8 cellular contexts compared by ENCODE assay signal in genomic region chr10:122504551-122504950, GRCh38. TPM values are rescaled to one million over a fixed set of nuclear protein-coding genes. Genes with fewer than 3 reads are reported as not detected.
DNase-seq lines count a peak whose midpoint lies in the region; ATAC-seq, FAIRE-seq and TF ChIP-seq lines count a peak whose summit lies in the region.

No MANE protein-coding gene starts in this region.

- H3K79me2 ChIP-seq in smooth muscle cell (ENCODE audit: low read depth): no peaks in the 10 kb centered on the region

- H3K36me3 ChIP-seq in pancreas: no peaks in the 10 kb centered on the region
- no peaks in the 10 kb centered on the region for H3K36me3 ChIP-seq in smooth muscle cell (ENCODE audit: low read depth)

- TF ChIP-seq CTCF in pancreas (IDR thresholded peaks at IDR 0.05) (no peak), smooth muscle cell (IDR thresholded peaks at IDR 0.05; ENCODE audit: borderline replicate concordance, insufficient read depth, poor library complexity, severe bottlenecking) (no peak)

- no peak overlapping the region for H3K4me3 ChIP-seq in pancreas
- H3K4me3 ChIP-seq in smooth muscle cell: no peak overlapping the region

- H3K9ac ChIP-seq in smooth muscle cell (ENCODE audit: low read depth): no peak overlapping the region

- H3K27me3 ChIP-seq in pancreas: no peaks in the 10 kb centered on the region
- H3K27me3 ChIP-seq in smooth muscle cell (ENCODE audit: low read depth): no peaks in the 10 kb centered on the region

- DNase-seq in DMS153 (lab: John Stamatoyannopoulos, UW): peak; percentile 83
- peak; percentile 28 for DNase-seq in NCI-H774 (lab: John Stamatoyannopoulos, UW)
- peak; percentile 89 for DNase-seq in fibroblast of peridontal ligament (ENCODE audit: extremely low read depth)
- peak; percentile 69 to 93 (median 84) for DNase-seq in pancreas
- no peak for DNase-seq in smooth muscle cell (lab: John Stamatoyannopoulos, UW; ENCODE audit: unreplicated experiment)
- no peak for DNase-seq in activated gamma-delta T cell (lab: John Stamatoyannopoulos, UW)
- DNase-seq in HuH-7 (ENCODE audit: low spot score): no peak

- FAIRE-seq in pancreas (lab: Jason Lieb, UNC): no peak

- WGBS in pancreas, 2 donors: 27 to 29% methylated on average over 7 of the region's 7 CpGs
- 52% methylated on average over 6 of the region's 7 CpGs for WGBS in smooth muscle cell (ENCODE audit: low lambda C conversion rate)

- no peaks in the 10 kb centered on the region for H3F3A ChIP-seq in smooth muscle cell (ENCODE audit: low read depth)

- H3K4me2 ChIP-seq in smooth muscle cell: no peak overlapping the region

- no peaks in the 10 kb centered on the region for H3K4me1 ChIP-seq in pancreas
- H3K4me1 ChIP-seq in smooth muscle cell (ENCODE audit: low read depth): no peaks in the 10 kb centered on the region

- intact Hi-C loops in pancreas (cut with DNase I): no loop called here

- H3K9me3 ChIP-seq in pancreas: no peaks in the 10 kb centered on the region
- no peaks in the 10 kb centered on the region for H3K9me3 ChIP-seq in smooth muscle cell (replicated peaks; ENCODE audit: low read depth)

- H2AFZ ChIP-seq in smooth muscle cell (ENCODE audit: low read depth): no peak overlapping the region

- peak; percentile 96 to 99 (median 98) for ATAC-seq in pancreas
- no peak for ATAC-seq in HG03280 (IDR thresholded peaks at IDR 0.05; ENCODE audit: unreplicated experiment)

- H3K27ac ChIP-seq in pancreas (no peak overlapping the region), smooth muscle cell (ENCODE audit: low read depth) (no peak overlapping the region)

- H4K20me1 ChIP-seq in smooth muscle cell (ENCODE audit: low read depth): no peaks in the 10 kb centered on the region

RNA-seq across cellular contexts. Expression of gene HTRA1, which starts 43.2 kb away (rescaled TPM):
- total RNA-seq in pancreas (10 to 100 TPM; 10.4 to 83.0 (median 21.7) TPM), smooth muscle cell (175 and 197 TPM in 2 replicates)
- polyA plus RNA-seq in pancreas (10 to 100 TPM; 19.2 to 20.0 TPM), smooth muscle cell (170 and 257 TPM in 2 replicates)

RNA-seq across cellular contexts. Expression of gene ARMS2, which starts 50.1 kb away (rescaled TPM):
- total RNA-seq in pancreas (not detected), smooth muscle cell (not detected in 2 replicates)
- polyA plus RNA-seq in pancreas (not detected), smooth muscle cell (not detected in 2 replicates)

RNA-seq across cellular contexts. Expression of gene DMBT1, which starts 56.0 kb away (rescaled TPM):
- 10 to 100 TPM in 2 of 6 donors, 1 to 10 TPM in 3, under 1 TPM in 1; 0.43 to 24.4 (median 4.2) TPM for total RNA-seq in pancreas
- under 1 TPM; 0.23 to 0.65 TPM for polyA plus RNA-seq in pancreas
- not detected in 2 replicates for total RNA-seq in smooth muscle cell
- not detected in 2 replicates for polyA plus RNA-seq in smooth muscle cell

Comparison
In these comparisons a context has a peak if more than half of its experiments do, and no peak if none do; other contexts are left out.
1. DNase-seq: peak in DMS153 (single experiment), NCI-H774 (single experiment), fibroblast of peridontal ligament (single experiment) and pancreas (6 of 6); none in smooth muscle cell (single experiment), activated gamma-delta T cell (single experiment) and HuH-7 (single experiment).